27 cellular contexts compared by ENCODE assay signal in genomic region chr12:70626180-70626579, GRCh38.
"Had no signal": no experiment of that assay in that cellular context is flagged by ENCODE, and none has a peak within 500 bp of the region (broad histone marks: within the 10 kb centered on the region; RNA-seq: fewer than 3 reads in every experiment).

No MANE protein-coding gene starts in this region.

- FAIRE-seq: endometrium, endothelial cell of umbilical vein had no signal

- DNase-seq: colonic mucosa; cortex of kidney; dermis blood vessel endothelial cell; dorsolateral prefrontal cortex; effector CD4-positive, alpha-beta T cell; effector CD8-positive, alpha-beta T cell; effector memory CD4-positive, alpha-beta T cell; effector memory CD8-positive, alpha-beta T cell; endodermal cell; erythroblast; esophagus squamous epithelium; foreskin fibroblast; foreskin keratinocyte; foreskin melanocyte; gastrocnemius medialis; glutamatergic neuron; head of caudate nucleus; heart left ventricle; heart right ventricle had no signal

- H3K36me3 ChIP-seq: colonic mucosa, esophagus squamous epithelium, gastrocnemius medialis, gastroesophageal sphincter had no signal

- H3K9me3 ChIP-seq: colonic mucosa, esophagus muscularis mucosa, esophagus squamous epithelium, gastrocnemius medialis, gastroesophageal sphincter, heart left ventricle, heart right ventricle had no signal

- H3K27me3 ChIP-seq: colonic mucosa, dorsolateral prefrontal cortex, esophagus muscularis mucosa, esophagus squamous epithelium, foreskin keratinocyte, gastrocnemius medialis, gastroesophageal sphincter, heart left ventricle, heart right ventricle had no signal

- H3K4me3 ChIP-seq: colonic mucosa, coronary artery, dorsolateral prefrontal cortex, esophagus muscularis mucosa, esophagus squamous epithelium, gastrocnemius medialis, gastroesophageal sphincter, heart left ventricle, heart right ventricle had no signal

- H3K4me3 Mint-ChIP-seq: dendritic cell treated with granulocyte-macrophage colony-stimulating factor and Interleukin-4, amounts not matched to agents 40 ng/mL and 50 ng/mL, for 4 days; effector memory CD8-positive, alpha-beta T cell; endodermal cell had no signal

- H3K4me1 ChIP-seq: colonic mucosa, esophagus muscularis mucosa, esophagus squamous epithelium, foreskin keratinocyte, gastrocnemius medialis, gastroesophageal sphincter had no signal

- H3K27ac ChIP-seq: colonic mucosa, coronary artery, dorsolateral prefrontal cortex, epithelial cell of prostate, esophagus muscularis mucosa, esophagus squamous epithelium, foreskin keratinocyte, gastroesophageal sphincter had no signal

- H3K4me1 Mint-ChIP-seq: endodermal cell had no signal

- ATAC-seq: effector memory CD8-positive, alpha-beta T cell; esophagus mucosa; foreskin keratinocyte; gastrocnemius medialis; gastroesophageal sphincter; heart left ventricle; heart right ventricle had no signal

- H3K9me3 Mint-ChIP-seq: dendritic cell treated with granulocyte-macrophage colony-stimulating factor and Interleukin-4, amounts not matched to agents 40 ng/mL and 50 ng/mL, for 4 days; effector memory CD8-positive, alpha-beta T cell; endodermal cell had no signal

- H3K27ac Mint-ChIP-seq: dendritic cell treated with granulocyte-macrophage colony-stimulating factor and Interleukin-4, amounts not matched to agents 40 ng/mL and 50 ng/mL, for 4 days; effector memory CD8-positive, alpha-beta T cell; endodermal cell had no signal

- H3K27me3 Mint-ChIP-seq: dendritic cell treated with granulocyte-macrophage colony-stimulating factor and Interleukin-4, amounts not matched to agents 40 ng/mL and 50 ng/mL, for 4 days; effector memory CD8-positive, alpha-beta T cell had no signal
